Comparison of ENCODE assay signal across 21 cellular contexts in the genomic region with DNA sequence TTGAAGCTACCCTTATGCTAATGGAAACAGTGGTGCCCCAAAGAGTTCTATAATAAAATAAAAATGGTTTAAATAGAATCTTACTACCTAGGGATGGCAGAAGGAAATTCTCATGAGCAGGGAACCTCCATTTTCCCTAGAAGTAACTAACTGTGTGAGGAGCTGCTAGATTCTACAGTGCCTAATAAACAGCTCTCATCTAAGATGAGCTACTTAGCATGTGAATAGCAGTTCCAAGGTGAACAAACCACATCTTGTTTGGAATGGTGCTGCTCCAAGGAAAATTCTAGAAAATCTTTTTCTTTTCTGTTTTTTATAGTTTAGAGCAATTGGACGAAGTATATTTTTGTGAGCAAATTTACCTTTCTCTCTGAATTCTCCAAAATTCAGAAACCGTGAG.
"Had no signal": no experiment of that assay in that cellular context is flagged by ENCODE, and none has a peak within 500 bp of the region (broad histone marks: within the 10 kb centered on the region; RNA-seq: fewer than 3 reads in every experiment).

No MANE protein-coding gene starts in this region.

- H3K4me1 Mint-ChIP-seq: immature natural killer cell had no signal

- DNase-seq: dermis blood vessel endothelial cell; dorsolateral prefrontal cortex; effector CD4-positive, alpha-beta T cell; effector memory CD4-positive, alpha-beta T cell; foreskin keratinocyte; heart left ventricle; hypothalamus; immature natural killer cell; islet precursor cell; left cardiac atrium; left ventricle myocardium inferior; lower lobe of right lung; mesenchymal stem cell; midbrain had no signal

- H3K27ac ChIP-seq: coronary artery, dorsolateral prefrontal cortex, esophagus muscularis mucosa, foreskin keratinocyte, gastroesophageal sphincter, heart left ventricle, hepatocyte, left ventricle myocardium inferior, lower lobe of right lung had no signal

- FAIRE-seq: colon, endothelial cell of umbilical vein, frontal cortex had no signal

- H3K4me3 ChIP-seq: coronary artery, dorsolateral prefrontal cortex, esophagus muscularis mucosa, gastroesophageal sphincter, heart left ventricle, hepatocyte, left ventricle myocardium inferior, lower lobe of right lung had no signal

- H3K36me3 Mint-ChIP-seq: immature natural killer cell had no signal

- ATAC-seq: foreskin keratinocyte, gastroesophageal sphincter, heart left ventricle, left cardiac atrium, lower lobe of right lung had no signal

- H3K27ac Mint-ChIP-seq: immature natural killer cell had no signal

- H3K36me3 ChIP-seq: esophagus muscularis mucosa, gastroesophageal sphincter, heart left ventricle, left ventricle myocardium inferior, lower lobe of right lung had no signal

- H3K4me3 Mint-ChIP-seq: immature natural killer cell had no signal

- H3K4me1 ChIP-seq: esophagus muscularis mucosa, foreskin keratinocyte, gastroesophageal sphincter, heart left ventricle, left ventricle myocardium inferior, lower lobe of right lung had no signal

- H3K9me3 ChIP-seq: esophagus muscularis mucosa, gastroesophageal sphincter, heart left ventricle, lower lobe of right lung had no signal
